1 cellular context compared by ENCODE assay signal in the genomic region with DNA sequence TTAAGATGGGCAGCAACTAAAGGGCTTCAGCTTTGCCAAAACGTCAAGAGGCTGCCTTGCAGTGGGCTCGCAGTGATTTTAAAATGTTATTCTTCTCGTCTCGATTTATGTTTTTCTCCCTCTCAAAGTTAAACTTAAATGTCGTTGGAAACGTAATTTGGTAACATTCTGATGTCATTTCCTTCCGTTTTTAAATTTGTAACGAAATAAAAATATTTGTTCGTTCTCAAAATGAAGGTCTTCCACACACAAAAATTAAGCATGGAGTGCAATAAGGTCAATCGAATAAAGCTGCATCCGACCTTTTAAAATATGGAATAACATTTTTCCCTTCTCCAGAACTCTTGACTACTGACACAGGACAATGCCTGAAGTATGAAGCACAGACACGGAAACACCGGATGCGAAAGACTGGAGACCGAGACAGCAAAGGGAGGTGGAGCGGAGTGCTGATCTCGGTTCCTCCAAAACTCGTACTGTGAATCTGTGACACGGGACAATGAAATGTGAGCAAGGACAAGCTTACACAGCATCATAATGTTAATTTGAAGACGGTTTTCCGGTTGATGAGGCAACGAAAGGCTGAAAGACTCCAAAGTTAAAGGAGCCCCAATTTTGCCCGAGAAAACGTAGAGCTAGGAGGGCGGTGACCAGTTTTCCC.
TF ChIP-seq lines count a peak whose summit lies in the region.

No MANE protein-coding gene starts in this region.

TF ChIP-seq in HepG2, 621 proteins besides CTCF, POLR2A, EP300 and RAD21 (continued from another document and continues in another):
- no peak for TF ChIP-seq HDAC1 (CRISPR knock-in tag; IDR thresholded peaks at IDR 0.05)
- TF ChIP-seq CHCHD3 (CRISPR knock-in tag; IDR thresholded peaks at IDR 0.05) = no peak
- TF ChIP-seq ZNF138 (CRISPR knock-in tag; IDR thresholded peaks at IDR 0.05; ENCODE audit: low read depth) = no peak
- TF ChIP-seq U2AF1 (optimal IDR thresholded peaks at IDR 0.05; ENCODE audit: low read depth, low read length) = no peak
- no peak for TF ChIP-seq ZGPAT (CRISPR knock-in tag; IDR thresholded peaks at IDR 0.05)
- TF ChIP-seq, protein P1, sequence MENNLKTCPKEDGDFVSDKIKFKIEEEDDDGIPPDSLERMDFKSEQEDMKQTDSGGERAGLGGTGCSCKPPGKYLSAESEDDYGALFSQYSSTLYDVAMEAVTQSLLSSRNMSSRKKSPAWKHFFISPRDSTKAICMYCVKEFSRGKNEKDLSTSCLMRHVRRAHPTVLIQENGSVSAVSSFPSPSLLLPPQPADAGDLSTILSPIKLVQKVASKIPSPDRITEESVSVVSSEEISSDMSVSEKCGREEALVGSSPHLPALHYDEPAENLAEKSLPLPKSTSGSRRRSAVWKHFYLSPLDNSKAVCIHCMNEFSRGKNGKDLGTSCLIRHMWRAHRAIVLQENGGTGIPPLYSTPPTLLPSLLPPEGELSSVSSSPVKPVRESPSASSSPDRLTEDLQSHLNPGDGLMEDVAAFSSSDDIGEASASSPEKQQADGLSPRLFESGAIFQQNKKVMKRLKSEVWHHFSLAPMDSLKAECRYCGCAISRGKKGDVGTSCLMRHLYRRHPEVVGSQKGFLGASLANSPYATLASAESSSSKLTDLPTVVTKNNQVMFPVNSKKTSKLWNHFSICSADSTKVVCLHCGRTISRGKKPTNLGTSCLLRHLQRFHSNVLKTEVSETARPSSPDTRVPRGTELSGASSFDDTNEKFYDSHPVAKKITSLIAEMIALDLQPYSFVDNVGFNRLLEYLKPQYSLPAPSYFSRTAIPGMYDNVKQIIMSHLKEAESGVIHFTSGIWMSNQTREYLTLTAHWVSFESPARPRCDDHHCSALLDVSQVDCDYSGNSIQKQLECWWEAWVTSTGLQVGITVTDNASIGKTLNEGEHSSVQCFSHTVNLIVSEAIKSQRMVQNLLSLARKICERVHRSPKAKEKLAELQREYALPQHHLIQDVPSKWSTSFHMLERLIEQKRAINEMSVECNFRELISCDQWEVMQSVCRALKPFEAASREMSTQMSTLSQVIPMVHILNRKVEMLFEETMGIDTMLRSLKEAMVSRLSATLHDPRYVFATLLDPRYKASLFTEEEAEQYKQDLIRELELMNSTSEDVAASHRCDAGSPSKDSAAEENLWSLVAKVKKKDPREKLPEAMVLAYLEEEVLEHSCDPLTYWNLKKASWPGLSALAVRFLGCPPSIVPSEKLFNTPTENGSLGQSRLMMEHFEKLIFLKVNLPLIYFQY (CRISPR knock-in tag; IDR thresholded peaks at IDR 0.05; ENCODE audit: borderline replicate concordance) = no peak
- no peak for TF ChIP-seq SALL1 (CRISPR knock-in tag; IDR thresholded peaks at IDR 0.05)
- TF ChIP-seq FOSL2 (CRISPR knock-in tag; IDR thresholded peaks at IDR 0.05) = no peak
- no peak for TF ChIP-seq NCOA2 (CRISPR knock-in tag; IDR thresholded peaks at IDR 0.05)
- TF ChIP-seq ZNF101 (CRISPR knock-in tag; IDR thresholded peaks at IDR 0.05; ENCODE audit: borderline replicate concordance, low read depth) = no peak
- no peak for TF ChIP-seq ZNF441 (CRISPR knock-in tag; IDR thresholded peaks at IDR 0.05; ENCODE audit: borderline replicate concordance)
- no peak for TF ChIP-seq EEA1 (CRISPR knock-in tag; IDR thresholded peaks at IDR 0.05; ENCODE audit: borderline replicate concordance)
- no peak for TF ChIP-seq ZBTB2 (CRISPR knock-in tag; IDR thresholded peaks at IDR 0.05; ENCODE audit: low read depth)
- TF ChIP-seq SETDB1 (CRISPR knock-in tag; IDR thresholded peaks at IDR 0.05; ENCODE audit: borderline replicate concordance) = no peak
- TF ChIP-seq ZNF558 (CRISPR knock-in tag; IDR thresholded peaks at IDR 0.05; ENCODE audit: borderline replicate concordance) = peak; percentile 55; the same call in 1 of the 2 replicates
- no peak for TF ChIP-seq THAP9 (CRISPR knock-in tag; IDR thresholded peaks at IDR 0.05; ENCODE audit: borderline replicate concordance)
- no peak for TF ChIP-seq ZNF382 (CRISPR knock-in tag; IDR thresholded peaks at IDR 0.05; ENCODE audit: borderline replicate concordance)
- TF ChIP-seq JUNB (CRISPR knock-in tag; IDR thresholded peaks at IDR 0.05; ENCODE audit: borderline replicate concordance) = no peak
- TF ChIP-seq FOXA1 (IDR thresholded peaks at IDR 0.05) = no peak
- no peak for TF ChIP-seq FOXA1 (CRISPR knock-in tag; IDR thresholded peaks at IDR 0.05)
- no peak for TF ChIP-seq ZNF207 (IDR thresholded peaks at IDR 0.05; ENCODE audit: borderline replicate concordance)
- no peak for TF ChIP-seq IKZF1 (IDR thresholded peaks at IDR 0.05)
- no peak for TF ChIP-seq AFF4 (CRISPR knock-in tag; IDR thresholded peaks at IDR 0.05)
- no peak for TF ChIP-seq HBP1 (CRISPR knock-in tag; IDR thresholded peaks at IDR 0.05; ENCODE audit: low read depth)
- TF ChIP-seq ZNF678 (CRISPR knock-in tag; IDR thresholded peaks at IDR 0.05) = no peak
- TF ChIP-seq ZNF776 (CRISPR knock-in tag; IDR thresholded peaks at IDR 0.05) = no peak
- TF ChIP-seq E2F1 (CRISPR knock-in tag; IDR thresholded peaks at IDR 0.05) = 0 out of 2 replicates have a peak, but pooled peaks have one; percentile 8
- TF ChIP-seq HNRNPH1 (optimal IDR thresholded peaks at IDR 0.05; ENCODE audit: low read depth, low read length) = no peak
- TF ChIP-seq MTA1 (CRISPR knock-in tag; IDR thresholded peaks at IDR 0.05; ENCODE audit: borderline replicate concordance) = no peak
- TF ChIP-seq, protein P2, sequence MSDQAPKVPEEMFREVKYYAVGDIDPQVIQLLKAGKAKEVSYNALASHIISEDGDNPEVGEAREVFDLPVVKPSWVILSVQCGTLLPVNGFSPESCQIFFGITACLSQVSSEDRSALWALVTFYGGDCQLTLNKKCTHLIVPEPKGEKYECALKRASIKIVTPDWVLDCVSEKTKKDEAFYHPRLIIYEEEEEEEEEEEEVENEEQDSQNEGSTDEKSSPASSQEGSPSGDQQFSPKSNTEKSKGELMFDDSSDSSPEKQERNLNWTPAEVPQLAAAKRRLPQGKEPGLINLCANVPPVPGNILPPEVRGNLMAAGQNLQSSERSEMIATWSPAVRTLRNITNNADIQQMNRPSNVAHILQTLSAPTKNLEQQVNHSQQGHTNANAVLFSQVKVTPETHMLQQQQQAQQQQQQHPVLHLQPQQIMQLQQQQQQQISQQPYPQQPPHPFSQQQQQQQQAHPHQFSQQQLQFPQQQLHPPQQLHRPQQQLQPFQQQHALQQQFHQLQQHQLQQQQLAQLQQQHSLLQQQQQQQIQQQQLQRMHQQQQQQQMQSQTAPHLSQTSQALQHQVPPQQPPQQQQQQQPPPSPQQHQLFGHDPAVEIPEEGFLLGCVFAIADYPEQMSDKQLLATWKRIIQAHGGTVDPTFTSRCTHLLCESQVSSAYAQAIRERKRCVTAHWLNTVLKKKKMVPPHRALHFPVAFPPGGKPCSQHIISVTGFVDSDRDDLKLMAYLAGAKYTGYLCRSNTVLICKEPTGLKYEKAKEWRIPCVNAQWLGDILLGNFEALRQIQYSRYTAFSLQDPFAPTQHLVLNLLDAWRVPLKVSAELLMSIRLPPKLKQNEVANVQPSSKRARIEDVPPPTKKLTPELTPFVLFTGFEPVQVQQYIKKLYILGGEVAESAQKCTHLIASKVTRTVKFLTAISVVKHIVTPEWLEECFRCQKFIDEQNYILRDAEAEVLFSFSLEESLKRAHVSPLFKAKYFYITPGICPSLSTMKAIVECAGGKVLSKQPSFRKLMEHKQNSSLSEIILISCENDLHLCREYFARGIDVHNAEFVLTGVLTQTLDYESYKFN (CRISPR knock-in tag; conservative IDR thresholded peaks at IDR 0.05) = no peak
- TF ChIP-seq GPN1 (CRISPR knock-in tag; IDR thresholded peaks at IDR 0.05; ENCODE audit: borderline replicate concordance) = no peak
- TF ChIP-seq AGO1 (IDR thresholded peaks at IDR 0.05; ENCODE audit: low read depth, low read length, poor library complexity, severe bottlenecking) = no peak
- no peak for TF ChIP-seq HOXA9 (CRISPR knock-in tag; IDR thresholded peaks at IDR 0.05; ENCODE audit: borderline replicate concordance)
- TF ChIP-seq PTBP1 (IDR thresholded peaks at IDR 0.05; ENCODE audit: low read depth, low read length, poor library complexity, severe bottlenecking) = no peak
- no peak for TF ChIP-seq NFE2L2 (IDR thresholded peaks at IDR 0.05; ENCODE audit: low read length)
- TF ChIP-seq ZNF367 (CRISPR knock-in tag; IDR thresholded peaks at IDR 0.05; ENCODE audit: borderline replicate concordance) = no peak
